In the genomic region with DNA sequence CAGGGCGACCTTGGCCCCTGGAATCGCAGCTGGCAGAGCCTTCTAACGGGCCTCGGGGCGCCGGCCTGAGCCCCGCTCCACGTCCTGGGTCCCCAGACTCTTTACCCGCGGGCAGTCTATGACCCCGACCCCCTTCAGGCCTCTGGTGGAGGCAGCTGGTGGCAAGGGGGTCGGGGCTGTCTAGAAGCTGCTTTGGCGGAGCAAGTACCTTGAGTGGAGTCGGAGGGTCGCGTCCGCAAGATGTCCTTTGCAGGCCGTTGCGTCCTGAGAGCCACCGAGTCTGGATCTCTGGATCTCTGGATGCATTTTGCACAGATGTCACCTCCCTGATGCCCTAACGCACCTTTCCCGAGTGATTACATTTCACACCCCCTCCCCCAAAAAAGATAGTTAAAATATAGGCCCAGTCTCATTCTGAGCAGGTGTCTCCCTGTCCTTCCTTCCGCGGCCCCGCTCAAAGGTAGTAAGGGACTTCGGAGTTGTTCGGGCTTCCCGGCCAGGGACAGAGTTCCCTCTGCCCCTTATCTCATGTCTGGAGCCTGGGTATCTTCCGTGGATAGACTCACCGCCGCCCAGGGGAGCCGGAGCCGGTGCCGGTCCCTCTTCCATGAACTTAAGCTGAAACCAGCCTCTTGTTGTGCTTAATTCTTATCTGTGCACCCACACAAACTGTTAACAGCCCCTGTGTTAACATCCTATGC, we compare ENCODE assay signal across 8 cellular contexts. TPM values are rescaled to one million over a fixed set of nuclear protein-coding genes. Genes with fewer than 3 reads are reported as not detected.
DNase-seq lines count a peak whose midpoint lies in the region; ATAC-seq lines count a peak whose summit lies in the region.

No MANE protein-coding gene starts in this region.

- H3K36me3 ChIP-seq in trophoblast cell (ENCODE audit: control insufficient read depth in 1 of 2, insufficient read depth in 2 of 2, low read length in 2 of 2) = no peaks in the 10 kb centered on the region

- peak overlapping the region; percentile 71 for H2AFZ ChIP-seq in trophoblast cell (ENCODE audit: insufficient read depth, low read length, poor library complexity)

- H4K91ac ChIP-seq in trophoblast cell (ENCODE audit: low read depth, low read length) = peak overlapping the region; percentile 33

- H3K4me1 ChIP-seq in trophoblast cell (ENCODE audit: control insufficient read depth in 1 of 2, insufficient read depth in 2 of 2, low read length in 2 of 2) = peaks cover 0 to 5% of the 10 kb centered on the region in 2 experiments

- DNase-seq in EL (peak; percentile 17), KBM-7 (peak; percentile 33), Right ventricle myocardium superior (peak; percentile 47), trophoblast cell (peak in 1 of 2 donors; percentile 4)
- DNase-seq in activated effector memory CD4-positive, alpha-beta T cell treated with anti-CD3 and anti-CD28 coated beads, Interleukin-2, amount 50 U/mL, for 16 hours = peak; percentile 71

- peak; percentile 5 for ATAC-seq in GM21381 (IDR thresholded peaks at IDR 0.05; ENCODE audit: unreplicated experiment)
- peak; percentile 24 for ATAC-seq in Right ventricle myocardium superior (ENCODE audit: poor library complexity)
- ATAC-seq in HG03565 (IDR thresholded peaks at IDR 0.05; ENCODE audit: unreplicated experiment) = no peak
- no peak for ATAC-seq in HG03039 (IDR thresholded peaks at IDR 0.05; ENCODE audit: unreplicated experiment)

- H3K4me3 ChIP-seq in trophoblast cell (ENCODE audit: low read depth, low read length) = peak overlapping the region; percentile 83

- peak overlapping the region; percentile 10 for H3K4ac ChIP-seq in trophoblast cell (ENCODE audit: low read depth, low read length)

- no peak overlapping the region for H3K27ac ChIP-seq in trophoblast cell (ENCODE audit: low read depth, low read length)

- intact Hi-C loops in Right ventricle myocardium superior (cut with DNase I) = no loop called here

- H3K4me2 ChIP-seq in trophoblast cell (ENCODE audit: low read length) = peak overlapping the region; percentile 99

- H4K12ac ChIP-seq in trophoblast cell (ENCODE audit: low read depth, low read length) = peak overlapping the region; percentile 55

- peak overlapping the region; percentile 58 for H3K14ac ChIP-seq in trophoblast cell (ENCODE audit: low read length)

- peak overlapping the region; percentile 57 for H3K9ac ChIP-seq in trophoblast cell (ENCODE audit: low read length)

- H2AK5ac ChIP-seq in trophoblast cell (ENCODE audit: low read length) = no peak overlapping the region

- WGBS in trophoblast cell (ENCODE audit: extremely low coverage, insufficient coverage, insufficient read length) = no CpG with 5 or more reads among the region's 34 CpGs

- peaks cover 11% of the 10 kb centered on the region for H3K79me2 ChIP-seq in trophoblast cell (ENCODE audit: control insufficient read depth, insufficient read depth, low read length, poor library complexity)

- H2BK12ac ChIP-seq in trophoblast cell (ENCODE audit: low read length) = no peak overlapping the region

- no peak overlapping the region for H2BK5ac ChIP-seq in trophoblast cell (ENCODE audit: low read depth, low read length, poor library complexity)

- peak overlapping the region; percentile 74 for H4K8ac ChIP-seq in trophoblast cell (ENCODE audit: low read depth, low read length)

- in situ Hi-C loops in KBM-7 (cut with MboI; ENCODE audit: low pct_unique_long_range_greater_than_20kb, low sequenced_read_pairs) = no loop called here

- peaks cover 2% of the 10 kb centered on the region for H3K9me3 ChIP-seq in trophoblast cell (ENCODE audit: insufficient read depth, low read depth, low read length)

- H3K27me3 ChIP-seq in trophoblast cell (ENCODE audit: insufficient read depth, low read length) = no peaks in the 10 kb centered on the region

- H3K79me1 ChIP-seq in trophoblast cell (ENCODE audit: low read length) = peaks cover 7% of the 10 kb centered on the region

- no peak overlapping the region for H3K23ac ChIP-seq in trophoblast cell (ENCODE audit: low read length)

- H2BK120ac ChIP-seq in trophoblast cell (ENCODE audit: insufficient read depth, low read length, poor library complexity) = no peak overlapping the region

- peak overlapping the region; percentile 50 for H3K18ac ChIP-seq in trophoblast cell (ENCODE audit: low read length)

RNA-seq across cellular contexts. Expression of a gene that starts 0.4 kb away (rescaled TPM):
- total RNA-seq in Right ventricle myocardium superior = 83.6 TPM
- polyA plus RNA-seq in trophoblast cell (2013) = 3.3 and 3.7 TPM in 2 replicates

RNA-seq across cellular contexts. Expression of a gene that starts 0.7 kb away (rescaled TPM):
- total RNA-seq in Right ventricle myocardium superior = 9.7 TPM
- 8.3 and 9.9 TPM in 2 replicates for polyA plus RNA-seq in trophoblast cell (2013)

RNA-seq across cellular contexts. Expression of a gene that starts 29.1 kb away (rescaled TPM):
- total RNA-seq in Right ventricle myocardium superior = 2.9 TPM
- polyA plus RNA-seq in trophoblast cell (2013) = 3.0 and 3.7 TPM in 2 replicates

RNA-seq across cellular contexts. Expression of a gene that starts 55.2 kb away (rescaled TPM):
- total RNA-seq in Right ventricle myocardium superior = 7.4 TPM
- polyA plus RNA-seq in trophoblast cell (2013) = 4.4 and 4.5 TPM in 2 replicates

Comparison
In these comparisons a context has a peak if more than half of its experiments do, and no peak if none do; other contexts are left out.
1. ATAC-seq: peak in GM21381 (single experiment) and Right ventricle myocardium superior (single experiment); none in HG03565 (single experiment) and HG03039 (single experiment).